In genomic region chr11:86037743-86038142, GRCh38 we compare ENCODE assay signal across 15 cellular contexts.
"Had no signal": no experiment of that assay in that cellular context is flagged by ENCODE, and none has a peak within 500 bp of the region (broad histone marks: within the 10 kb centered on the region; RNA-seq: fewer than 3 reads in every experiment).

No MANE protein-coding gene starts in this region.

- H3K27ac ChIP-seq: hepatocyte, lower lobe of right lung, vagina had no signal

- H3K9me3 Mint-ChIP-seq: activated B cell treated with CpG ODN at 0.5 μM for 24 hours; activated CD4-positive, alpha-beta T cell treated with anti-CD3 and anti-CD28 coated beads, Interleukin-2, amount 10 ng/mL, durations not matched to agents 7 days and 5 days; activated naive CD4-positive, alpha-beta T cell treated with anti-CD3 and anti-CD28 coated beads for 36 hours; nephron progenitor cell had no signal

- H3K27me3 ChIP-seq: ascending aorta, hepatocyte, vagina had no signal

- H3K4me3 ChIP-seq: ascending aorta, hepatocyte, lower lobe of right lung, vagina had no signal

- ATAC-seq: lower lobe of right lung; stimulated activated naive CD8-positive, alpha-beta T cell treated with anti-CD3 and anti-CD28 coated beads, Interleukin-15, Interleukin-2, amounts not matched to agents 100 U/mL and 50 U/mL, for 24 hours had no signal

- H3K27ac Mint-ChIP-seq: activated B cell treated with CpG ODN at 0.5 μM for 24 hours; activated CD4-positive, alpha-beta T cell treated with anti-CD3 and anti-CD28 coated beads, Interleukin-2, amount 10 ng/mL, durations not matched to agents 7 days and 5 days; activated naive CD4-positive, alpha-beta T cell treated with anti-CD3 and anti-CD28 coated beads for 36 hours; nephron progenitor cell had no signal

- H3K27me3 Mint-ChIP-seq: activated B cell treated with CpG ODN at 0.5 μM for 24 hours; activated CD4-positive, alpha-beta T cell treated with anti-CD3 and anti-CD28 coated beads, Interleukin-2, amount 10 ng/mL, durations not matched to agents 7 days and 5 days had no signal

- H3K4me3 Mint-ChIP-seq: activated B cell treated with CpG ODN at 0.5 μM for 24 hours; activated CD4-positive, alpha-beta T cell treated with anti-CD3 and anti-CD28 coated beads, Interleukin-2, amount 10 ng/mL, durations not matched to agents 7 days and 5 days; activated naive CD4-positive, alpha-beta T cell treated with anti-CD3 and anti-CD28 coated beads for 36 hours; nephron progenitor cell had no signal

- H3K36me3 ChIP-seq: ascending aorta, lower lobe of right lung, vagina had no signal

- H3K9me3 ChIP-seq: ascending aorta, lower lobe of right lung, vagina had no signal

- DNase-seq: activated B cell treated with CpG ODN at 0.5 μM for 24 hours; activated CD4-positive, alpha-beta T cell treated with anti-CD3 and anti-CD28 coated beads, Interleukin-2, amount 10 ng/mL, durations not matched to agents 7 days and 5 days; activated naive CD4-positive, alpha-beta T cell treated with anti-CD3 and anti-CD28 coated beads for 36 hours; cortex of kidney; effector CD8-positive, alpha-beta T cell; lower lobe of right lung; nephron progenitor cell; nucleus accumbens; stimulated activated naive CD8-positive, alpha-beta T cell treated with anti-CD3 and anti-CD28 coated beads, Interleukin-15, Interleukin-2, amounts not matched to agents 100 U/mL and 50 U/mL, for 24 hours; SW 1271; T-helper 9 cell; trophoblast cell had no signal
